Comparison of ENCODE assay signal across 8 cellular contexts in the genomic region with DNA sequence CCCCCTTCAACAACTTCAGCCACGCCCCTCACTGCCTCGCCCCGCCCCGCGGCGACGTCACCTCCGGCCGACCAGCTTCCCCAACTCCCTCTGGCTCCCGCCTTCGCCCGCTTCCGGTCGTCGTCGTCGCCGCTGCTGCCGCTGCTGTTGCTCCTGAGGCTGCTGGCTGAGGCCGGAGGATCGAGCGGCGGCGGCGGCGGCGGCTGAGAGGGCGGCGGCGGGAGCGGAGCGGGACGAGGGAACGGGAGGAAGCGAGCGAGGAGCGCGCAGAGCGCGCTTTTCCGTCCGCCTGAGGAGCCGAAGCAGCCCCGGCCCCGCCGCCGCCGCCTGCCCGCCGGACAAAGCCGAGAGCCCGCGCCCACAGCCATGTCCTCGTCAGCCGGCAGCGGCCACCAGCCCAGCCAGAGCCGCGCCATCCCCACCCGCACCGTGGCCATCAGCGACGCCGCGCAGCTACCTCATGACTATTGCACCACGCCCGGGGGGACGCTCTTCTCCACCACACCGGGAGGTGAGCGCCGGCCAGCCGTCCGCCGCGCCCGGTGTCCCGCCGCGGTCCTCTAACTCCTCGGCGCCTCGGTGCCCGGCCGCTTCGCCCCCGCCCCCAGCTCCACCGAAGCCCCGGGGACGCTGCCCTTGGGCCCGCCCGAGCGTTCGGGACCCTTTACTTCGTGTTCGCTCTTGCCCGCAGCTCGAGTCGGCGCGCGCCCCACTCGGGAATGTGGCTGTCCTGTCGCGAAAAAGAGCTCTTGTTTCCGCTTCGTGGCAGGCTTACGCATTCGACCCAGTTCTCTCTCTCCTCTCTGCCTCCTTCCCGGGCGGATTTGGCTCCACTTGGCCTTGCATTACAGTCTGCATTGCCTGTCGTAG. TPM values are rescaled to one million over a fixed set of nuclear protein-coding genes. Genes with fewer than 3 reads are reported as not detected.
A peak's percentile ranks its signal among the peaks of the same experiment; 100 is the strongest.
DNase-seq lines count a peak whose midpoint lies in the region; ATAC-seq lines count a peak whose summit lies in the region.

A gene with protein sequence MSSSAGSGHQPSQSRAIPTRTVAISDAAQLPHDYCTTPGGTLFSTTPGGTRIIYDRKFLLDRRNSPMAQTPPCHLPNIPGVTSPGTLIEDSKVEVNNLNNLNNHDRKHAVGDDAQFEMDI (plus strand): TSS at position 110 of the 870 bp plus-strand sequence. CDS start 257 bp downstream, at position 367.

- peaks cover 0 to 20% (median 12%) of the 10 kb centered on the region in 11 experiments; a peak in 16 of 22 replicates for H3K36me3 ChIP-seq in BLaER1 treated with 17β-estradiol and CSF1 and Interleukin-3, amounts not matched to agents 10 nM and 100 nM

- H3K27me3 ChIP-seq in BLaER1 treated with 17β-estradiol and CSF1 and Interleukin-3, amounts not matched to agents 10 nM and 100 nM, result no peaks in the 10 kb centered on the region

- no peaks in the 10 kb centered on the region for H3K9me3 ChIP-seq in BLaER1 treated with 17β-estradiol and CSF1 and Interleukin-3, amounts not matched to agents 10 nM and 100 nM (replicated peaks in 1 of 11)

- H3K27ac ChIP-seq in BLaER1 treated with 17β-estradiol and CSF1 and Interleukin-3, amounts not matched to agents 10 nM and 100 nM, result peak within 1 kb of the TSS; percentile 80 to 99 (median 95)

- peak within 1 kb of the TSS; percentile 92 to 99 (median 97) for H3K9ac ChIP-seq in BLaER1 treated with 17β-estradiol and CSF1 and Interleukin-3, amounts not matched to agents 10 nM and 100 nM

- peak within 1 kb of the TSS; percentile 87 to 99 (median 94) for H3K4me3 ChIP-seq in BLaER1 treated with 17β-estradiol and CSF1 and Interleukin-3, amounts not matched to agents 10 nM and 100 nM

- peaks cover 31 to 45% (median 41%) of the 10 kb centered on the region in 11 experiments for H4K20me1 ChIP-seq in BLaER1 treated with 17β-estradiol and CSF1 and Interleukin-3, amounts not matched to agents 10 nM and 100 nM

- DNase-seq in NCI-H748 (lab: John Stamatoyannopoulos, UW; ENCODE audit: unreplicated experiment) (peak; percentile 87), dedifferentiated amniotic fluid mesenchymal stem cell (ENCODE audit: extremely low spot score) (peak; percentile 94), left lobe of liver (ENCODE audit: low spot score) (peak; percentile 99)
- DNase-seq in activated CD4-positive, alpha-beta T cell treated with anti-CD3 and anti-CD28 coated beads, Interleukin-2, amount 50 U/mL, for 24 hours (ENCODE audit: low read depth in 1 of 2, low spot score in 1 of 2), result peak; percentile 96 to 100
- peak; percentile 97 for DNase-seq in stimulated activated CD4-positive, alpha-beta T cell treated with anti-CD3 and anti-CD28 coated beads, Interleukin-2, amount 100 ng/mL, for 4 hours (ENCODE audit: low read depth)

- peak within 1 kb of the TSS; percentile 89 to 99 (median 95) for H3K4me2 ChIP-seq in BLaER1 treated with 17β-estradiol and CSF1 and Interleukin-3, amounts not matched to agents 10 nM and 100 nM

- H3K4me1 ChIP-seq in BLaER1 treated with 17β-estradiol and CSF1 and Interleukin-3, amounts not matched to agents 10 nM and 100 nM, result peaks cover 27 to 39% (median 35%) of the 10 kb centered on the region in 10 experiments

- ATAC-seq in GM19351 (IDR thresholded peaks at IDR 0.05; ENCODE audit: unreplicated experiment) (peak; percentile 81), HG03521 (IDR thresholded peaks at IDR 0.05; ENCODE audit: unreplicated experiment) (peak; percentile 80), left lobe of liver (peak; percentile 88)

RNA-seq across cellular contexts. Expression of the gene that starts here (rescaled TPM):
- total RNA-seq in left lobe of liver, result 59.2 TPM

Comparison
In these comparisons a context has a peak if more than half of its experiments do, and no peak if none do; other contexts are left out.
1. Peak in every context shown above with its lines: DNase-seq, ATAC-seq, H3K4me3 ChIP-seq and H3K27ac ChIP-seq.